In the genomic region with DNA sequence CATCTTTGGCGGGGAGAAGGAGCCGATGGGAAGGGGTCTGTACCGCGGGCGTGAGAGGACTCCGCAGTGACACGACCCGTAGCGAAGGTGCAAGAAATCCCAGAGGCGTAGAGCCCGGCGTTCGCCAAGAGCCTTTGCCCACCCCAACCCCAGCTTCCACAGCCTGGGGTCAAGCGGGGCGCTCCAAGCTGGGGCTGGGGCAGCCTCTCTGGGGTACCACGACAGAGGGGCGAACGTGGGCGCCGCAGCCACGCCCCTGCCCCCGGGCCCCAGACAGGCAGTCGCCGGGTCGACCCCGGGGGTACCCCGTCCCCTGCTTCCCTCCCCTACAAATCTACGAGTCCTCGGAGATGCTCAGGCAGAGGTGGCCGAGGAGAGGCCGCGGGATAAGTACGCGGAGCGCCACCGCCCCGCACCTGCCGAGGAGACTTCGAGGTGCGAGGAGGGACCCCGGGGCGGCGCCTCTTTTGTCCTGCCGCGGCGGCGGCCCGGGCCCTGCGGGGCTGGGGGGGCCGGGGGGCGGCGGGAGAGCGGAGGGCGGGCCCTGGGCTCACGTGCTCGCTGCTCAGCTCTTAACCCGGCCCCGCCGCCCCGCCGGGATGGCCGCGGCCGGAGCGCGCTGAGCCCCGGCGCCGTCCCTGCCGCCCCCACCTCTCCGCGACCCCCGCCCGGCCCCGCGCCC, we compare ENCODE assay signal across 8 cellular contexts. TPM values are rescaled to one million over a fixed set of nuclear protein-coding genes. Genes with fewer than 3 reads are reported as not detected.
DNase-seq lines count a peak whose midpoint lies in the region; ATAC-seq and TF ChIP-seq lines count a peak whose summit lies in the region.

A gene with protein sequence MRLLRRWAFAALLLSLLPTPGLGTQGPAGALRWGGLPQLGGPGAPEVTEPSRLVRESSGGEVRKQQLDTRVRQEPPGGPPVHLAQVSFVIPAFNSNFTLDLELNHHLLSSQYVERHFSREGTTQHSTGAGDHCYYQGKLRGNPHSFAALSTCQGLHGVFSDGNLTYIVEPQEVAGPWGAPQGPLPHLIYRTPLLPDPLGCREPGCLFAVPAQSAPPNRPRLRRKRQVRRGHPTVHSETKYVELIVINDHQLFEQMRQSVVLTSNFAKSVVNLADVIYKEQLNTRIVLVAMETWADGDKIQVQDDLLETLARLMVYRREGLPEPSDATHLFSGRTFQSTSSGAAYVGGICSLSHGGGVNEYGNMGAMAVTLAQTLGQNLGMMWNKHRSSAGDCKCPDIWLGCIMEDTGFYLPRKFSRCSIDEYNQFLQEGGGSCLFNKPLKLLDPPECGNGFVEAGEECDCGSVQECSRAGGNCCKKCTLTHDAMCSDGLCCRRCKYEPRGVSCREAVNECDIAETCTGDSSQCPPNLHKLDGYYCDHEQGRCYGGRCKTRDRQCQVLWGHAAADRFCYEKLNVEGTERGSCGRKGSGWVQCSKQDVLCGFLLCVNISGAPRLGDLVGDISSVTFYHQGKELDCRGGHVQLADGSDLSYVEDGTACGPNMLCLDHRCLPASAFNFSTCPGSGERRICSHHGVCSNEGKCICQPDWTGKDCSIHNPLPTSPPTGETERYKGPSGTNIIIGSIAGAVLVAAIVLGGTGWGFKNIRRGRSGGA (plus strand): TSS at position 575 of the 682 bp plus-strand sequence. CDS start 212 bp downstream, outside the sequence.

- no peak within 1 kb of the TSS for H3K27ac ChIP-seq in Peyer's patch
- no peak within 1 kb of the TSS for H3K27ac ChIP-seq in fibroblast of lung (ENCODE audit: insufficient read depth, low read length)
- no peak within 1 kb of the TSS for H3K27ac ChIP-seq in prostate gland

- TF ChIP-seq POLR2A in Peyer's patch (IDR thresholded peaks at IDR 0.05) (no peak), prostate gland (IDR thresholded peaks at IDR 0.05) (no peak)

- DNase-seq in GM03348 (ENCODE audit: low spot score) = peak; percentile 82
- peak in 1 of 3 donors; percentile 46 for DNase-seq in Peyer's patch
- no peak for DNase-seq in fibroblast of lung (ENCODE audit: low read depth in 2 of 2)
- DNase-seq in prostate gland (ENCODE audit: low spot score) = no peak
- DNase-seq in COLO668 (lab: John Stamatoyannopoulos, UW; ENCODE audit: unreplicated experiment) = no peak
- no peak for DNase-seq in NCI-H446 treated with DMSO at 0.1 percent for 48 hours (lab: John Stamatoyannopoulos, UW)

- no peak for TF ChIP-seq CTCF in Peyer's patch (IDR thresholded peaks at IDR 0.05)
- no peak for TF ChIP-seq CTCF in fibroblast of lung (conservative IDR thresholded peaks at IDR 0.05 in 1 of 2, IDR thresholded peaks at IDR 0.05 in 1 of 2; ENCODE audit: low read depth in 1 of 2, low read length in 2 of 2)
- TF ChIP-seq CTCF in prostate gland (IDR thresholded peaks at IDR 0.05) = no peak

- no peaks in the 10 kb centered on the region for H3K9me3 ChIP-seq in Peyer's patch
- no peaks in the 10 kb centered on the region for H3K9me3 ChIP-seq in fibroblast of lung (ENCODE audit: control insufficient read depth, insufficient read depth, low read depth, low read length)
- no peaks in the 10 kb centered on the region for H3K9me3 ChIP-seq in prostate gland

- H3K4me1 ChIP-seq in Peyer's patch (peaks cover 0 to 10% (median 4%) of the 10 kb centered on the region in 4 donors), fibroblast of lung (ENCODE audit: control insufficient read depth, extremely low read depth, insufficient read depth, low read length) (peaks cover 3% of the 10 kb centered on the region), prostate gland (replicated peaks) (peaks cover 4% of the 10 kb centered on the region)

- H3K4me2 ChIP-seq in fibroblast of lung (ENCODE audit: extremely low read depth, insufficient read depth, low read length) = peak within 1 kb of the TSS; percentile 82

- H3K79me2 ChIP-seq in fibroblast of lung (ENCODE audit: control insufficient read depth, insufficient read depth, low read length) = no peaks in the 10 kb centered on the region

- ATAC-seq in HG03175 (IDR thresholded peaks at IDR 0.05; ENCODE audit: unreplicated experiment) (no peak), GM21529 (IDR thresholded peaks at IDR 0.05; ENCODE audit: unreplicated experiment) (no peak)

- intact Hi-C loops in prostate gland (cut with DNase I) = no loop called here

- WGBS in prostate gland = 7% methylated on average over 55 of the region's 76 CpGs

- H2AFZ ChIP-seq in fibroblast of lung (ENCODE audit: low read length) = no peak within 1 kb of the TSS

- no peaks in the 10 kb centered on the region for H4K20me1 ChIP-seq in fibroblast of lung (ENCODE audit: control insufficient read depth, extremely low read depth, insufficient read depth, low read length)

- no peaks in the 10 kb centered on the region for H3K36me3 ChIP-seq in Peyer's patch
- H3K36me3 ChIP-seq in fibroblast of lung (ENCODE audit: control insufficient read depth, insufficient read depth, low read length) = no peaks in the 10 kb centered on the region
- no peaks in the 10 kb centered on the region for H3K36me3 ChIP-seq in prostate gland

- H3K4me3 ChIP-seq in Peyer's patch (peak within 1 kb of the TSS; percentile 26 to 55 (median 52)), fibroblast of lung (replicated peaks in 1 of 4; ENCODE audit: control extremely low read depth in 1 of 4, insufficient read depth in 1 of 4, low read depth in 3 of 4, low read length in 4 of 4) (peak within 1 kb of the TSS in 3 of 4 experiments; percentile 21 to 48 (median 22)), prostate gland (peak within 1 kb of the TSS; percentile 31 to 42)

- H3K9ac ChIP-seq in fibroblast of lung (ENCODE audit: insufficient read depth, low read length) = no peak within 1 kb of the TSS

- H3K27me3 ChIP-seq in Peyer's patch (peaks cover 0 to 15% of the 10 kb centered on the region in 2 donors), fibroblast of lung (ENCODE audit: control insufficient read depth, insufficient read depth, low read length) (peaks cover 19% of the 10 kb centered on the region), prostate gland (replicated peaks; ENCODE audit: insufficient read depth) (peaks cover 2% of the 10 kb centered on the region)

RNA-seq across cellular contexts. Expression of the gene that starts here (rescaled TPM):
- total RNA-seq in Peyer's patch (1 to 10 TPM in 1 of 4 donors, under 1 TPM in 1, not detected in 2; 0.67 to 1.4 TPM), fibroblast of lung (0.51 and 0.66 TPM in 2 replicates), prostate gland (1 to 10 TPM in 1 of 2 donors, under 1 TPM in 1; 0.64 to 3.5 TPM)
- polyA plus RNA-seq in fibroblast of lung = 0.18 and 0.52 TPM in 2 replicates
- polyA plus RNA-seq in fibroblast of lung (2012) = 0.32 and 0.75 TPM in 2 replicates
- polyA minus RNA-seq in fibroblast of lung (ENCODE audit: low replicate concordance) = 0.75 TPM in 1 of 2 replicates, not detected in the other
